Comparison of ENCODE assay signal across 8 cellular contexts in genomic region chr1:52054496-52055065, GRCh38. TPM values are rescaled to one million over a fixed set of nuclear protein-coding genes. Genes with fewer than 3 reads are reported as not detected.
A peak's percentile ranks its signal among the peaks of the same experiment; 100 is the strongest.
DNase-seq lines count a peak whose midpoint lies in the region; ATAC-seq and TF ChIP-seq lines count a peak whose summit lies in the region.

No MANE protein-coding gene starts in this region.

- peaks cover 16% of the 10 kb centered on the region for H3K4me1 Mint-ChIP-seq in glutamatergic neuron (ENCODE audit: low read depth, unreplicated experiment)

- peaks cover 69% of the 10 kb centered on the region for H3K79me2 ChIP-seq in smooth muscle cell (ENCODE audit: low read depth)

- H3K4me1 ChIP-seq in smooth muscle cell (ENCODE audit: low read depth): peaks cover 30% of the 10 kb centered on the region

- peaks cover 6% of the 10 kb centered on the region for H3F3A ChIP-seq in smooth muscle cell (ENCODE audit: low read depth)

- peak overlapping the region; percentile 69 for H3K9ac ChIP-seq in smooth muscle cell (ENCODE audit: low read depth)

- H3K9me3 Mint-ChIP-seq in glutamatergic neuron (ENCODE audit: unreplicated experiment): peaks cover 17% of the 10 kb centered on the region

- H3K4me3 ChIP-seq in WERI-Rb-1 (ENCODE audit: low read depth, low read length) (peak overlapping the region; percentile 97), smooth muscle cell (peak overlapping the region; percentile 89)

- H3K27ac Mint-ChIP-seq in glutamatergic neuron (ENCODE audit: unreplicated experiment): peak overlapping the region; percentile 100

- no peaks in the 10 kb centered on the region for H3K36me3 Mint-ChIP-seq in glutamatergic neuron (ENCODE audit: unreplicated experiment)

- TF ChIP-seq CTCF in WERI-Rb-1 (IDR thresholded peaks at IDR 0.05; ENCODE audit: low read depth, low read length): no peak
- no peak for TF ChIP-seq CTCF in glutamatergic neuron (IDR thresholded peaks at IDR 0.05; ENCODE audit: partially characterized antibody, unreplicated experiment)
- no peak for TF ChIP-seq CTCF in smooth muscle cell (IDR thresholded peaks at IDR 0.05; ENCODE audit: borderline replicate concordance, insufficient read depth, poor library complexity, severe bottlenecking)

- H3K27me3 Mint-ChIP-seq in glutamatergic neuron (ENCODE audit: unreplicated experiment): peaks cover 6% of the 10 kb centered on the region

- H3K27me3 ChIP-seq in WERI-Rb-1 (ENCODE audit: insufficient read depth, low read depth, severe bottlenecking): no peaks in the 10 kb centered on the region
- H3K27me3 ChIP-seq in smooth muscle cell (ENCODE audit: low read depth): no peaks in the 10 kb centered on the region

- peak overlapping the region; percentile 88 for H3K4me2 ChIP-seq in smooth muscle cell

- H3K9me3 ChIP-seq in WERI-Rb-1 (ENCODE audit: severe bottlenecking) (no peaks in the 10 kb centered on the region), smooth muscle cell (replicated peaks; ENCODE audit: low read depth) (no peaks in the 10 kb centered on the region)

- H3K36me3 ChIP-seq in WERI-Rb-1 (peaks cover 22% of the 10 kb centered on the region), smooth muscle cell (ENCODE audit: low read depth) (no peaks in the 10 kb centered on the region)

- 2% methylated on average over 13 of the region's 13 CpGs for WGBS in smooth muscle cell (ENCODE audit: low lambda C conversion rate)

- H3K27ac ChIP-seq in WERI-Rb-1 (peak overlapping the region; percentile 92), smooth muscle cell (ENCODE audit: low read depth) (peak overlapping the region; percentile 76)

- H4K20me1 ChIP-seq in smooth muscle cell (ENCODE audit: low read depth): peaks cover 18% of the 10 kb centered on the region

- H3K4me3 Mint-ChIP-seq in glutamatergic neuron (ENCODE audit: unreplicated experiment): peak overlapping the region; percentile 95

- no peak for ATAC-seq in HG03108 (IDR thresholded peaks at IDR 0.05; ENCODE audit: unreplicated experiment)

- H2AFZ ChIP-seq in smooth muscle cell (ENCODE audit: low read depth): peak overlapping the region; percentile 81

- DNase-seq in HK-2 (ENCODE audit: unreplicated experiment): peak; percentile 2
- DNase-seq in WERI-Rb-1: no peak
- no peak for DNase-seq in glutamatergic neuron
- no peak for DNase-seq in smooth muscle cell (lab: John Stamatoyannopoulos, UW; ENCODE audit: unreplicated experiment)
- no peak for DNase-seq in activated CD4-positive, CD25-positive, alpha-beta regulatory T cell (lab: John Stamatoyannopoulos, UW)
- DNase-seq in NCI-H1092 (lab: John Stamatoyannopoulos, UW): no peak
- no peak for DNase-seq in DMS79 (lab: John Stamatoyannopoulos, UW)

RNA-seq across cellular contexts. Expression of gene TXNDC12, which starts 0.4 kb away (rescaled TPM):
- 27.2 TPM for total RNA-seq in glutamatergic neuron (ENCODE audit: unreplicated experiment)
- total RNA-seq in smooth muscle cell: 73.0 and 83.4 TPM in 2 replicates
- polyA plus RNA-seq in smooth muscle cell: 46.7 and 60.2 TPM in 2 replicates

RNA-seq across cellular contexts. Expression of gene BTF3L4, which starts 1.5 kb away (rescaled TPM):
- 90.5 TPM for total RNA-seq in glutamatergic neuron (ENCODE audit: unreplicated experiment)
- 95.5 and 103 TPM in 2 replicates for total RNA-seq in smooth muscle cell
- 67.8 and 77.0 TPM in 2 replicates for polyA plus RNA-seq in smooth muscle cell

RNA-seq across cellular contexts. Expression of gene KTI12, which starts 21.0 kb away (rescaled TPM):
- total RNA-seq in glutamatergic neuron (ENCODE audit: unreplicated experiment) (8.6 TPM), smooth muscle cell (7.0 and 8.1 TPM in 2 replicates)
- polyA plus RNA-seq in smooth muscle cell: 11.6 and 14.2 TPM in 2 replicates
